ENCODE assay signal across 1 cellular context in the genomic region with DNA sequence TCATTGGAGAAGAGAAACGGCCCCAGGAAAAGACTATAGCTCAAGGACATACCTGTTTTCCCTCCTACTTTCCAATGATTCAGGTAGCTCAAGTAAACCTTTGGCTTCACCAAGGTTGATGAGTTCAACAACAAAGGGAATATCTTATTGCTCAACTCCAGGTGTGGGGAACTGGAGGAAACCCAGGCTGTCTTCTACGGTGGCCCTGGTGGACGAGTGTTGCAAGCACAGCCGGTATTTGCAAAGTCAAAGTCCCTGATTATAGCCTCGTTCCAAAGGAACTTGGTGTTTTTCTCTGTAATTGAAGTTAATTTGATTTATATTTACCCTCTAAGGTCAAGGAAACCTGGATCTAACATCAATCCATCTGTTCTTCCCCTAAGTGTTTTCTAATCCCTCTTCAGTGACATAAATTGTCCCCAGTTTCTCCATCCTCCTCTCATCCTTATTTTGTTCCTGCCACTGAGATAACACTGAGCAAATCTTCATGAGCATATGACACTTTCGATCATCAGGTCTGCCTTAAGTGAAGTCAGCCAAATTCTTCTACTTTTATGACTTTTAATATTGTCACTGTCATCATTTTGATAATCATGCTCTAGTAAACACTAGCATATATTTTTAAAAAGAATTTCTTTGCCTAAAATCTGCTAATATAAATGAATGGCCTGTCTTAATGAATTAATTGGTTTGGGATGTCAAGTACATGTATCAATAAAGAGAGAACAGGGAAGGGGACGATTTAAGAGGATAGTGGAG.
TF ChIP-seq lines count a peak whose summit lies in the region.

No MANE protein-coding gene starts in this region.

TF ChIP-seq in liver, 16 proteins besides CTCF, POLR2A, EP300 and RAD21 (continued from another document):
- TF ChIP-seq, protein P1, sequence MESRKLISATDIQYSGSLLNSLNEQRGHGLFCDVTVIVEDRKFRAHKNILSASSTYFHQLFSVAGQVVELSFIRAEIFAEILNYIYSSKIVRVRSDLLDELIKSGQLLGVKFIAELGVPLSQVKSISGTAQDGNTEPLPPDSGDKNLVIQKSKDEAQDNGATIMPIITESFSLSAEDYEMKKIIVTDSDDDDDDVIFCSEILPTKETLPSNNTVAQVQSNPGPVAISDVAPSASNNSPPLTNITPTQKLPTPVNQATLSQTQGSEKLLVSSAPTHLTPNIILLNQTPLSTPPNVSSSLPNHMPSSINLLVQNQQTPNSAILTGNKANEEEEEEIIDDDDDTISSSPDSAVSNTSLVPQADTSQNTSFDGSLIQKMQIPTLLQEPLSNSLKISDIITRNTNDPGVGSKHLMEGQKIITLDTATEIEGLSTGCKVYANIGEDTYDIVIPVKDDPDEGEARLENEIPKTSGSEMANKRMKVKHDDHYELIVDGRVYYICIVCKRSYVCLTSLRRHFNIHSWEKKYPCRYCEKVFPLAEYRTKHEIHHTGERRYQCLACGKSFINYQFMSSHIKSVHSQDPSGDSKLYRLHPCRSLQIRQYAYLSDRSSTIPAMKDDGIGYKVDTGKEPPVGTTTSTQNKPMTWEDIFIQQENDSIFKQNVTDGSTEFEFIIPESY (IDR thresholded peaks at IDR 0.05): peak; percentile 75
- TF ChIP-seq JUND (IDR thresholded peaks at IDR 0.05): peak; percentile 51 to 57
- TF ChIP-seq EGR1 (IDR thresholded peaks at IDR 0.05; ENCODE audit: low read depth in 2 of 2): peak in 1 of 2 donors; percentile 60
- TF ChIP-seq HNF4G (IDR thresholded peaks at IDR 0.05): peak; percentile 70
- TF ChIP-seq FOXA1 (IDR thresholded peaks at IDR 0.05): no peak
- no peak for TF ChIP-seq NR2F2 (IDR thresholded peaks at IDR 0.05)
- TF ChIP-seq, protein P2, sequence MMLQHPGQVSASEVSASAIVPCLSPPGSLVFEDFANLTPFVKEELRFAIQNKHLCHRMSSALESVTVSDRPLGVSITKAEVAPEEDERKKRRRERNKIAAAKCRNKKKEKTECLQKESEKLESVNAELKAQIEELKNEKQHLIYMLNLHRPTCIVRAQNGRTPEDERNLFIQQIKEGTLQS (IDR thresholded peaks at IDR 0.05): peak; percentile 47
- TF ChIP-seq TAF1 (conservative IDR thresholded peaks at IDR 0.05): no peak
- TF ChIP-seq RXRA (IDR thresholded peaks at IDR 0.05): peak; percentile 85 to 93
- TF ChIP-seq, protein P3, sequence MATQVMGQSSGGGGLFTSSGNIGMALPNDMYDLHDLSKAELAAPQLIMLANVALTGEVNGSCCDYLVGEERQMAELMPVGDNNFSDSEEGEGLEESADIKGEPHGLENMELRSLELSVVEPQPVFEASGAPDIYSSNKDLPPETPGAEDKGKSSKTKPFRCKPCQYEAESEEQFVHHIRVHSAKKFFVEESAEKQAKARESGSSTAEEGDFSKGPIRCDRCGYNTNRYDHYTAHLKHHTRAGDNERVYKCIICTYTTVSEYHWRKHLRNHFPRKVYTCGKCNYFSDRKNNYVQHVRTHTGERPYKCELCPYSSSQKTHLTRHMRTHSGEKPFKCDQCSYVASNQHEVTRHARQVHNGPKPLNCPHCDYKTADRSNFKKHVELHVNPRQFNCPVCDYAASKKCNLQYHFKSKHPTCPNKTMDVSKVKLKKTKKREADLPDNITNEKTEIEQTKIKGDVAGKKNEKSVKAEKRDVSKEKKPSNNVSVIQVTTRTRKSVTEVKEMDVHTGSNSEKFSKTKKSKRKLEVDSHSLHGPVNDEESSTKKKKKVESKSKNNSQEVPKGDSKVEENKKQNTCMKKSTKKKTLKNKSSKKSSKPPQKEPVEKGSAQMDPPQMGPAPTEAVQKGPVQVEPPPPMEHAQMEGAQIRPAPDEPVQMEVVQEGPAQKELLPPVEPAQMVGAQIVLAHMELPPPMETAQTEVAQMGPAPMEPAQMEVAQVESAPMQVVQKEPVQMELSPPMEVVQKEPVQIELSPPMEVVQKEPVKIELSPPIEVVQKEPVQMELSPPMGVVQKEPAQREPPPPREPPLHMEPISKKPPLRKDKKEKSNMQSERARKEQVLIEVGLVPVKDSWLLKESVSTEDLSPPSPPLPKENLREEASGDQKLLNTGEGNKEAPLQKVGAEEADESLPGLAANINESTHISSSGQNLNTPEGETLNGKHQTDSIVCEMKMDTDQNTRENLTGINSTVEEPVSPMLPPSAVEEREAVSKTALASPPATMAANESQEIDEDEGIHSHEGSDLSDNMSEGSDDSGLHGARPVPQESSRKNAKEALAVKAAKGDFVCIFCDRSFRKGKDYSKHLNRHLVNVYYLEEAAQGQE (IDR thresholded peaks at IDR 0.05): peak; percentile 35
